Comparison of ENCODE assay signal across 25 cellular contexts in the genomic region with DNA sequence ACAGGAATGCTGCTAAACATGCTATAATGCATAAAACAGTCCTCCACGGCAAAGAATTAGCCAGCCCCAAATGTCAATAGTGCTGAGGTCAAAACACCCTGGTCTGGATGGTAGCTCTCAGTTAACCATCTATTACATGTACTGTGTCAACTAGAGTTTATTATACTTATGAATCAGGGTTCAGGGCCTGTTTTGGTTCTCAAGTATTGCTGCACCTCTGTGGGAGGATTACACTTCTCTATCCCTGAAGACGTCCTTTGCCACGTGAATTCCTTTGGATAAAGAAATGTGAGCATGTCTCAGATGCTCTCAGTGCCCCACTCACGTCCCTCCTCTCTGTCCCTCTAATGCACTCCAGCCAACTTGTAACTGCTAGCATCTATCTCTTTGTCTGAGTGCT. TPM values are rescaled to one million over a fixed set of nuclear protein-coding genes. Genes with fewer than 3 reads are reported as not detected.
DNase-seq lines count a peak whose midpoint lies in the region; ATAC-seq and TF ChIP-seq lines count a peak whose summit lies in the region.
"Had no signal": no experiment of that assay in that cellular context is flagged by ENCODE, and none has a peak within 500 bp of the region (broad histone marks: within the 10 kb centered on the region; RNA-seq: fewer than 3 reads in every experiment).

No MANE protein-coding gene starts in this region.

- no peaks in the 10 kb centered on the region; the same call in 1 of the 2 replicates for H3K9me3 ChIP-seq in IMR-90 (ENCODE audit: control insufficient read depth, insufficient read depth, low read length)

- H3K4me3 ChIP-seq in AG10803 (ENCODE audit: low read length), result no peak overlapping the region
- no peak overlapping the region for H3K4me3 ChIP-seq in IMR-90 (ENCODE audit: insufficient read depth, low read depth, low read length)
- no peak overlapping the region for H3K4me3 ChIP-seq in skeletal muscle cell (ENCODE audit: low read depth, low read length)
- H3K4me3 ChIP-seq in dorsolateral prefrontal cortex, result no peak overlapping the region
- H3K4me3 ChIP-seq: GM12878, GM23338, MG63, SJSA1 had no signal

- no peak for TF ChIP-seq RAD21 in IMR-90 (IDR thresholded peaks at IDR 0.05; ENCODE audit: low read length)

- H3K23ac ChIP-seq in IMR-90 (ENCODE audit: low read depth, low read length), result no peak overlapping the region; the same call in 1 of the 2 replicates

- no peaks in the 10 kb centered on the region for H4K20me1 ChIP-seq in IMR-90 (ENCODE audit: insufficient read depth, low read length)

- H3K36me3 ChIP-seq in IMR-90 (ENCODE audit: control insufficient read depth, insufficient read depth, low read length), result no peaks in the 10 kb centered on the region
- H3K36me3 ChIP-seq: MG63, SJSA1 had no signal

- dilution Hi-C loops in IMR-90 (cut with HindIII; ENCODE audit: low sequenced_read_pairs, unreplicated experiment), result no loop called here

- in situ Hi-C loops in IMR-90 (cut with MboI; ENCODE audit: low sequenced_read_pairs), result no loop called here

- POLR2A ChIA-PET in IMR-90 (lab: Charles Lee; ENCODE audit: unreplicated experiment), result no interaction called here

- H3K9me1 ChIP-seq in IMR-90 (ENCODE audit: insufficient read depth, low read length), result peaks cover 11% of the 10 kb centered on the region

- H3K18ac ChIP-seq in IMR-90 (ENCODE audit: low read depth, low read length), result peak overlapping the region; percentile 38; the same call in 1 of the 2 replicates

- TF ChIP-seq CTCF in AG10803 (conservative IDR thresholded peaks at IDR 0.05; ENCODE audit: low read length) (no peak), IMR-90 (conservative IDR thresholded peaks at IDR 0.05; ENCODE audit: low read depth, low read length) (no peak), dorsolateral prefrontal cortex (IDR thresholded peaks at IDR 0.05 in 54 of 56, conservative IDR thresholded peaks at IDR 0.05 in 2 of 56; ENCODE audit: low read depth in 1 of 56, partially characterized antibody in 56 of 56) (no peak)

- no peak overlapping the region for H3K27ac ChIP-seq in IMR-90 (ENCODE audit: insufficient read depth, low read length)
- H3K27ac ChIP-seq in dorsolateral prefrontal cortex, result peak overlapping the region in 16 of 59 donors; percentile 4 to 82 (median 36)
- H3K27ac ChIP-seq: C4-2B, SJSA1 had no signal

- no peaks in the 10 kb centered on the region for H3K27me3 Mint-ChIP-seq in dendritic cell treated with granulocyte-macrophage colony-stimulating factor and Interleukin-4, amounts not matched to agents 40 ng/mL and 50 ng/mL, for 4 days

- H3K27me3 ChIP-seq in IMR-90 (ENCODE audit: control insufficient read depth, insufficient read depth, low read length), result no peaks in the 10 kb centered on the region
- H3K27me3 ChIP-seq in dorsolateral prefrontal cortex, result no peaks in the 10 kb centered on the region
- H3K27me3 ChIP-seq: MG63, SJSA1 had no signal

- peak overlapping the region; percentile 2; the same call in 1 of the 2 replicates for H3K14ac ChIP-seq in IMR-90 (replicated peaks; ENCODE audit: low read depth, low read length)

- no peak for TF ChIP-seq POLR2A in IMR-90 (IDR thresholded peaks at IDR 0.05; ENCODE audit: low read depth, low read length)

- H3K4ac ChIP-seq in IMR-90 (ENCODE audit: low read depth, low read length), result peak overlapping the region; percentile 28; the same call in 1 of the 2 replicates

- no peak overlapping the region for H2BK5ac ChIP-seq in IMR-90 (ENCODE audit: low read depth, low read length, poor library complexity, severe bottlenecking)

- H2BK15ac ChIP-seq in IMR-90 (ENCODE audit: low read depth, low read length), result peak overlapping the region; percentile 83; the same call in 2 of the 3 replicates

- no peak overlapping the region for H2AK9ac ChIP-seq in IMR-90 (replicated peaks; ENCODE audit: low read depth, low read length, poor library complexity)

- peak; percentile 25 for DNase-seq in AG10803 (ENCODE audit: low read depth)
- peak; percentile 87 for DNase-seq in IMR-90
- DNase-seq in skeletal muscle cell (ENCODE audit: low read depth), result peak; percentile 23
- no peak for DNase-seq in dorsolateral prefrontal cortex
- DNase-seq in activated naive CD4-positive, alpha-beta T cell treated with anti-CD3 and anti-CD28 coated beads, Interleukin-2, amount 50 U/mL, for 72 hours (ENCODE audit: low spot score in 2 of 2), result no peak
- DNase-seq in activated CD8-positive, alpha-beta memory T cell treated with anti-CD3 and anti-CD28 coated beads for 24 hours, result no peak
- DNase-seq: ACHN, AML-193, DMS 273 treated with DMSO at 0.1 percent for 48 hours, HCEC 1CT, Kasumi-1, MG63, NCI-H1048, NCI-H1436, NCI-H1930, NCI-H226, NCI-H524, NCI-H82, PC-3, RPMI8226 had no signal

- H3K4me3 Mint-ChIP-seq in dendritic cell treated with granulocyte-macrophage colony-stimulating factor and Interleukin-4, amounts not matched to agents 40 ng/mL and 50 ng/mL, for 4 days, result no peak overlapping the region
- H3K4me3 Mint-ChIP-seq: GM23338 had no signal

- H4K91ac ChIP-seq in IMR-90 (ENCODE audit: insufficient read depth, low read depth, low read length), result peak overlapping the region; percentile 38

- H2BK20ac ChIP-seq in IMR-90 (ENCODE audit: low read depth, low read length), result peak overlapping the region; percentile 27

- peaks cover 22% of the 10 kb centered on the region for H3K4me1 ChIP-seq in IMR-90 (ENCODE audit: control insufficient read depth, insufficient read depth, low read length)

- no peak; the same call in 1 of the 2 replicates for ATAC-seq in IMR-90 (ENCODE audit: low read depth)
- no peak for ATAC-seq in activated naive CD4-positive, alpha-beta T cell treated with anti-CD3 and anti-CD28 coated beads, Interleukin-2, amount 50 U/mL, for 72 hours
- ATAC-seq: GM12878, GM23338, PC-3 had no signal

- H3K4me2 ChIP-seq in IMR-90 (ENCODE audit: low read depth, low read length), result no peak overlapping the region
- H3K4me2 ChIP-seq: GM23338 had no signal

- no peak overlapping the region for H3K9ac ChIP-seq in IMR-90 (ENCODE audit: low read depth, low read length)

- peak overlapping the region; percentile 36; the same call in 1 of the 2 replicates for H2AK5ac ChIP-seq in IMR-90 (ENCODE audit: low read depth, low read length)

- no CpG with 5 or more reads among the region's 4 CpGs for WGBS in IMR-90 (ENCODE audit: extremely low coverage in 2 of 2, insufficient read length in 1 of 2), 2 experiments

- no peaks in the 10 kb centered on the region for H3K36me3 Mint-ChIP-seq in dendritic cell treated with granulocyte-macrophage colony-stimulating factor and Interleukin-4, amounts not matched to agents 40 ng/mL and 50 ng/mL, for 4 days (ENCODE audit: low read depth)
- H3K36me3 Mint-ChIP-seq in activated naive CD4-positive, alpha-beta T cell treated with anti-CD3 and anti-CD28 coated beads, Interleukin-2, amount 50 U/mL, for 72 hours, result peaks cover 8 to 12% of the 10 kb centered on the region in 2 donors

- peaks cover 10% of the 10 kb centered on the region for H3K9me3 Mint-ChIP-seq in dendritic cell treated with granulocyte-macrophage colony-stimulating factor and Interleukin-4, amounts not matched to agents 40 ng/mL and 50 ng/mL, for 4 days
- peaks cover 5 to 23% of the 10 kb centered on the region in 2 donors for H3K9me3 Mint-ChIP-seq in activated naive CD4-positive, alpha-beta T cell treated with anti-CD3 and anti-CD28 coated beads, Interleukin-2, amount 50 U/mL, for 72 hours
- H3K9me3 Mint-ChIP-seq: GM23338 had no signal

- peak overlapping the region; percentile 63 for H3K27ac Mint-ChIP-seq in dendritic cell treated with granulocyte-macrophage colony-stimulating factor and Interleukin-4, amounts not matched to agents 40 ng/mL and 50 ng/mL, for 4 days
- H3K27ac Mint-ChIP-seq in activated naive CD4-positive, alpha-beta T cell treated with anti-CD3 and anti-CD28 coated beads, Interleukin-2, amount 50 U/mL, for 72 hours, result no peak overlapping the region
- H3K27ac Mint-ChIP-seq: GM23338 had no signal

- BruUV-seq in IMR-90 (replicated peaks; lab: Mats Ljungman, UMichigan), result no TSS peak

- peak overlapping the region; percentile 18 for H2BK120ac ChIP-seq in IMR-90 (ENCODE audit: low read depth, low read length)

- H3K4me1 Mint-ChIP-seq in dendritic cell treated with granulocyte-macrophage colony-stimulating factor and Interleukin-4, amounts not matched to agents 40 ng/mL and 50 ng/mL, for 4 days (ENCODE audit: low read depth), result peaks cover 47% of the 10 kb centered on the region
- H3K4me1 Mint-ChIP-seq: GM23338 had no signal

- peak overlapping the region; percentile 35 for H2AFZ ChIP-seq in IMR-90 (replicated peaks; ENCODE audit: low read length, poor library complexity)
- H2AFZ ChIP-seq: GM23338 had no signal

- H3K56ac ChIP-seq in IMR-90 (ENCODE audit: extremely low read depth, insufficient read depth, low read length), result no peak overlapping the region

- CTCF ChIA-PET in IMR-90 (lab: Yijun Ruan, JAX), result no interaction called here

- H4K8ac ChIP-seq in IMR-90 (ENCODE audit: low read depth in 2 of 2, low read length in 2 of 2), result no peak overlapping the region; a peak in 1 of 4 replicates

- intact Hi-C loops in IMR-90 (cut with micrococcal nuclease) (loop anchor here (5.0 kb wide), 1 partner anchor 129 kb away; no protein-coding TSS in a partner anchor), dorsolateral prefrontal cortex (cut with DNase I) (no loop called here)
- intact Hi-C loops in dendritic cell treated with granulocyte-macrophage colony-stimulating factor and Interleukin-4, amounts not matched to agents 40 ng/mL and 50 ng/mL, for 4 days (cut with micrococcal nuclease), result no loop called here

- H3K79me1 ChIP-seq in IMR-90 (ENCODE audit: low read depth in 1 of 2, low read length in 2 of 2), result no peaks in the 10 kb centered on the region

- peak overlapping the region; percentile 24; the same call in 1 of the 2 replicates for H4K5ac ChIP-seq in IMR-90 (ENCODE audit: low read depth, low read length)

TF ChIP-seq in IMR-90, 13 proteins besides CTCF, POLR2A, EP300 and RAD21 (continues in another document):
- TF ChIP-seq NFE2L2 (IDR thresholded peaks at IDR 0.05; ENCODE audit: low read depth, low read length), result no peak
- TF ChIP-seq MAFK (IDR thresholded peaks at IDR 0.05; ENCODE audit: low read depth, low read length), result no peak

RNA-seq across cellular contexts. Expression of a gene that starts 53.4 kb away (rescaled TPM):
- total RNA-seq in IMR-90 (2012; rRNA removed) (0.54 and 0.56 TPM in 2 replicates), dorsolateral prefrontal cortex (1,000 to 10,000 TPM in 105 of 120 experiments, 100 to 1,000 TPM in 15; 500 to 4,588 (median 1,344) TPM)
- 0.15 and 0.17 TPM in 2 replicates for polyA plus RNA-seq in IMR-90 (2012; rRNA removed)
- polyA plus RNA-seq in IMR-90 (2012; cell fraction: cytosol; rRNA removed), result 0.01 and 0.05 TPM in 2 replicates
- polyA plus RNA-seq in IMR-90 (2012; cell fraction: nucleus; rRNA removed; ENCODE audit: low replicate concordance), result 0.41 and 2.7 TPM in 2 replicates
- under 1 TPM in 1 of 2 donors, not detected in 1; 0.14 TPM for total RNA-seq in activated naive CD4-positive, alpha-beta T cell treated with anti-CD3 and anti-CD28 coated beads, Interleukin-2, amount 50 U/mL, for 72 hours
- total RNA-seq: SJSA1 had no signal

Comparison
In these comparisons a context has a peak if more than half of its experiments do, and no peak if none do; other contexts are left out.
1. DNase-seq: peak in AG10803 (single experiment), IMR-90 (single experiment) and skeletal muscle cell (single experiment); none in dorsolateral prefrontal cortex (0 of 10), activated naive CD4-positive, alpha-beta T cell treated with anti-CD3 and anti-CD28 coated beads, Interleukin-2, amount 50 U/mL, for 72 hours (0 of 2) and activated CD8-positive, alpha-beta memory T cell treated with anti-CD3 and anti-CD28 coated beads for 24 hours (single experiment).
2. RNA of a gene that starts 53.4 kb away (total RNA-seq): 500 to 4,588 TPM in dorsolateral prefrontal cortex; 0.54 to 0.56 TPM in IMR-90 and 0.14 TPM in activated naive CD4-positive, alpha-beta T cell treated with anti-CD3 and anti-CD28 coated beads, Interleukin-2, amount 50 U/mL, for 72 hours; every median in the first group is over 100 times any median in the second.